ENCODE assay signal across 8 cellular contexts in genomic region chr6:27807415-27808241, GRCh38.
DNase-seq lines count a peak whose midpoint lies in the region; ATAC-seq and TF ChIP-seq lines count a peak whose summit lies in the region.
"Not testable (repeated sequence)": the region's sequence is repeated elsewhere in the genome, so short reads cannot be mapped to it uniquely, and the experiment has no call there.

No MANE protein-coding gene starts in this region.

- H3K4me2 ChIP-seq in GM23338 (peak overlapping the region; percentile 86), KMS-11 (peak overlapping the region; percentile 92)

- not testable (repeated sequence) for H3F3A ChIP-seq in GM23338 (replicated peaks; ENCODE audit: low read depth)

- peak; percentile 97 for DNase-seq in EL
- DNase-seq in GM23338 (ENCODE audit: low spot score) = peak; percentile 95
- DNase-seq in Peyer's patch = peak; percentile 68 to 89 (median 84)
- DNase-seq in activated T-helper 1 cell treated with Interleukin-2 at 50 U/mL for 16 hours (ENCODE audit: low read depth) = peak; percentile 42

- not testable (repeated sequence) for H3K79me2 ChIP-seq in GM23338 (replicated peaks; ENCODE audit: insufficient read depth)
- H3K79me2 ChIP-seq in KMS-11 (ENCODE audit: insufficient read depth, low read depth) = peaks cover 44% of the 10 kb centered on the region

- not testable (repeated sequence) for H3K9me3 Mint-ChIP-seq in GM23338; stimulated activated naive CD8-positive, alpha-beta T cell treated with anti-CD3 and anti-CD28 coated beads, Interleukin-15, Interleukin-2, amounts not matched to agents 100 ng/mL and 50 ng/mL, for 24 hours

- peak overlapping the region; percentile 100 for H3K27ac Mint-ChIP-seq in GM23338
- H3K27ac Mint-ChIP-seq in stimulated activated naive CD8-positive, alpha-beta T cell treated with anti-CD3 and anti-CD28 coated beads, Interleukin-15, Interleukin-2, amounts not matched to agents 100 ng/mL and 50 ng/mL, for 24 hours = peak overlapping the region; percentile 98

- peaks cover 47% of the 10 kb centered on the region for H3K27me3 Mint-ChIP-seq in GM23338 (ENCODE audit: insufficient read depth, low read depth, poor library complexity)
- H3K27me3 Mint-ChIP-seq in stimulated activated naive CD8-positive, alpha-beta T cell treated with anti-CD3 and anti-CD28 coated beads, Interleukin-15, Interleukin-2, amounts not matched to agents 100 ng/mL and 50 ng/mL, for 24 hours = not testable (repeated sequence)

- H3K27me3 ChIP-seq in GM23338 (ENCODE audit: insufficient read depth); KMS-11 (ENCODE audit: insufficient read depth, low read depth); Peyer's patch; mucosa of rectum (ENCODE audit: control insufficient read depth in 2 of 2, insufficient read depth in 2 of 2, low read length in 2 of 2): not testable (repeated sequence)

- H3K9ac ChIP-seq in KMS-11 (peak overlapping the region; percentile 92), mucosa of rectum (ENCODE audit: low read depth in 1 of 2, low read length in 2 of 2) (peak overlapping the region; percentile 60 to 97)

- peak; percentile 84 to 93 for TF ChIP-seq POLR2A in Peyer's patch (IDR thresholded peaks at IDR 0.05)

- peaks cover 12% of the 10 kb centered on the region for H3K4me1 ChIP-seq in GM23338 (ENCODE audit: insufficient read depth)
- peaks cover 45% of the 10 kb centered on the region for H3K4me1 ChIP-seq in KMS-11 (ENCODE audit: low read depth, poor library complexity, severe bottlenecking)
- H3K4me1 ChIP-seq in Peyer's patch = peaks cover 0 to 19% (median 0%) of the 10 kb centered on the region in 4 donors
- peaks cover 16 to 25% of the 10 kb centered on the region in 2 donors for H3K4me1 ChIP-seq in mucosa of rectum (ENCODE audit: control insufficient read depth in 2 of 2, insufficient read depth in 2 of 2, low read length in 2 of 2)

- H4K20me1 ChIP-seq in GM23338 (replicated peaks; ENCODE audit: insufficient read depth); KMS-11 (ENCODE audit: insufficient read depth): not testable (repeated sequence)

- not testable (repeated sequence) for H3K9me3 ChIP-seq in Peyer's patch; mucosa of rectum (ENCODE audit: control insufficient read depth in 2 of 2, low read length in 2 of 2)

- H3K9me2 ChIP-seq in GM23338 (ENCODE audit: insufficient read depth) = not testable (repeated sequence)

- H3K4me3 ChIP-seq in GM23338 (peak overlapping the region; percentile 81), Peyer's patch (peak overlapping the region; percentile 48 to 71 (median 58)), mucosa of rectum (ENCODE audit: low read length in 2 of 2) (peak overlapping the region; percentile 75 to 96)
- H3K4me3 ChIP-seq in KMS-11 (IDR thresholded peaks at IDR 0.05; ENCODE audit: insufficient read depth, low read depth, low read length) = not testable (repeated sequence)

- H3K36me3 ChIP-seq in GM23338 (ENCODE audit: insufficient read depth); KMS-11 (ENCODE audit: insufficient read depth); Peyer's patch; mucosa of rectum (ENCODE audit: control insufficient read depth in 2 of 2, insufficient read depth in 2 of 2, low read length in 2 of 2): not testable (repeated sequence)

- peak overlapping the region; percentile 96 for H3K27ac ChIP-seq in GM23338 (ENCODE audit: low read depth)
- H3K27ac ChIP-seq in KMS-11 = peak overlapping the region; percentile 93
- H3K27ac ChIP-seq in Peyer's patch = peak overlapping the region; percentile 91 to 98 (median 96)
- H3K27ac ChIP-seq in mucosa of rectum (ENCODE audit: low read depth in 2 of 2, low read length in 2 of 2) = peak overlapping the region; percentile 99

- H3K4me3 Mint-ChIP-seq in GM23338 = peak overlapping the region; percentile 98
- peak overlapping the region; percentile 92 for H3K4me3 Mint-ChIP-seq in stimulated activated naive CD8-positive, alpha-beta T cell treated with anti-CD3 and anti-CD28 coated beads, Interleukin-15, Interleukin-2, amounts not matched to agents 100 ng/mL and 50 ng/mL, for 24 hours

- not testable (repeated sequence) for H2AFZ ChIP-seq in GM23338
- H2AFZ ChIP-seq in KMS-11 (ENCODE audit: low read depth) = peak overlapping the region; percentile 21; the same call in 1 of the 2 replicates

- not testable (repeated sequence) for H3K36me3 Mint-ChIP-seq in GM23338 (ENCODE audit: low read depth); stimulated activated naive CD8-positive, alpha-beta T cell treated with anti-CD3 and anti-CD28 coated beads, Interleukin-15, Interleukin-2, amounts not matched to agents 100 ng/mL and 50 ng/mL, for 24 hours (ENCODE audit: low read depth)

- TF ChIP-seq CTCF in GM23338 (conservative IDR thresholded peaks at IDR 0.05; ENCODE audit: low read depth in 2 of 2); KMS-11 (conservative IDR thresholded peaks at IDR 0.05; ENCODE audit: low read depth, low read length): not testable (repeated sequence)
- peak in 1 of 6 experiments; percentile 1 for TF ChIP-seq CTCF in Peyer's patch (IDR thresholded peaks at IDR 0.05)

- H3K4me1 Mint-ChIP-seq in GM23338 = peaks cover 19% of the 10 kb centered on the region; the same call in 2 of the 3 replicates
- peaks cover 47% of the 10 kb centered on the region for H3K4me1 Mint-ChIP-seq in stimulated activated naive CD8-positive, alpha-beta T cell treated with anti-CD3 and anti-CD28 coated beads, Interleukin-15, Interleukin-2, amounts not matched to agents 100 ng/mL and 50 ng/mL, for 24 hours (ENCODE audit: low read depth)

- ATAC-seq in GM23338 (peak; percentile 57), esophagus mucosa (peak; percentile 87)

TF ChIP-seq in GM23338, 12 proteins besides CTCF, POLR2A, EP300 and RAD21:
- TF ChIP-seq POLR2AphosphoS5 (IDR thresholded peaks at IDR 0.05; ENCODE audit: low read depth) (peak; percentile 80), CREB1 (CRISPR knock-in tag; IDR thresholded peaks at IDR 0.05; ENCODE audit: low read depth) (peak; percentile 84), ZNF114 (CRISPR knock-in tag; IDR thresholded peaks at IDR 0.05) (0 out of 2 replicates have a peak, but pooled peaks have one; percentile 60)
TF ChIP-seq in GM23338: peak in this region for 3; not testable (repeated sequence) for 9.

Comparison
In these comparisons a context has a peak if more than half of its experiments do, and no peak if none do; other contexts are left out.
1. DNase-seq: peak in every context shown above with its lines; median percentile 97 in EL; 95 in GM23338; 84 in Peyer's patch; 42 in activated T-helper 1 cell treated with Interleukin-2 at 50 U/mL for 16 hours.